In the genomic region with DNA sequence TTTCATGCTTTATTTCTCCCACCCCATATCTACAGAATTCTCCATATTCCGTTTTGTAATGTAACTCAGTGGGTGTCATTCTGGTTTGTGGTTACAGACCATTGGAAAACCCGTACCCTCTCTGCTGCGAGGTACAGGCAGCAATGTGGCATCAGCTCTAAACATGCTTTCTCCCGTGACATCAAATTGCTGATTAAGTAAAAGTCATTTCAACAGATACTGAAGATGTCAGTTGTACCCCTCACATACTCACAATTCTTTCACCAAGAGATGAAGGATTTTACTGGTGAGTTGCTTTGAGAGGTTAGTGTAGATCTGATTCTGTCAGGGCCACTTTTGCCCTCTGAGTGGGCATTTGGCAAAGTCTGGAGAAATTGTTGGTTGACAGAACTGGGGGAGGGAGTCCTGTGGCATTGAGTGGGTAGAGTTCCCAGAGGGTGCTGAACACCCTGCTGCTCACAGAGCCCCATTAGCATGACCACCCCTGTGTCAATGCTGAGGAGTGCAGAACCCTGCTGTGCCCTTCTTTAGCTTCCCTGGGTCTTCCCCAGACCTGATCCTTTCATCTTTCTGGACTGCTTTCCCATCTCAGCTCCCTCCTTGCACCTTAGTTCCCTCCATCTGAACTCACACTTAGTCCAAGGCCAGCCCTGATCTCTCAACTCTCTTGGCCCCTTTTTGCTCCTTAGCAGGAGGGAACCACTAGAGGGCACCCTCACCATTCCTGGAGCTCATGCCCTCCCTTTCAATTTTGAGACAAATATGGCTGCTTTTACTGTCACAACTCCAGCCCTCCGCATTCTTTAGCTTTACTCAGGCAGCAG, we compare ENCODE assay signal across 8 cellular contexts. TPM values are rescaled to one million over a fixed set of nuclear protein-coding genes. Genes with fewer than 3 reads are reported as not detected.
DNase-seq lines count a peak whose midpoint lies in the region; ATAC-seq lines count a peak whose summit lies in the region.

No MANE protein-coding gene starts in this region.

- H3K9me3 ChIP-seq in MG63 = peaks cover 5% of the 10 kb centered on the region

- no peaks in the 10 kb centered on the region for H3K27me3 ChIP-seq in MG63

- DNase-seq in activated T-cell treated with anti-CD3 and anti-CD28 coated beads for 48 hours (ENCODE audit: low read depth) = peak; percentile 23
- no peak for DNase-seq in activated T-cell treated with anti-CD3 and anti-CD28 coated beads for 4 hours
- peak; percentile 46 for DNase-seq in MG63
- DNase-seq in activated CD4-positive, alpha-beta T cell treated with anti-CD3 and anti-CD28 coated beads, Interleukin-2, amount 50 U/mL, for 1 hour = peak; percentile 16
- peak; percentile 11 for DNase-seq in globus pallidus (ENCODE audit: low spot score)
- peak; percentile 11 for DNase-seq in stimulated activated CD8-positive, alpha-beta memory T cell treated with anti-CD3 and anti-CD28 coated beads, Interleukin-7, amount 100 ng/mL, for 24 hours (ENCODE audit: low read depth)
- DNase-seq in 8988T = no peak

- H3K4me3 ChIP-seq in MG63 = no peak overlapping the region

- no peaks in the 10 kb centered on the region for H3K36me3 ChIP-seq in MG63

- no peak for ATAC-seq in HG03571 (IDR thresholded peaks at IDR 0.05; ENCODE audit: unreplicated experiment)

RNA-seq across cellular contexts. Expression of gene CEACAM8, which starts 39.9 kb away (rescaled TPM):
- total RNA-seq in MG63 (2014; rRNA removed; shearing (Covaris generic); ENCODE audit: low replicate concordance) = not detected in 2 replicates

Comparison
In these comparisons a context has a peak if more than half of its experiments do, and no peak if none do; other contexts are left out.
1. DNase-seq: peak in activated T-cell treated with anti-CD3 and anti-CD28 coated beads for 48 hours (single experiment), MG63 (single experiment), activated CD4-positive, alpha-beta T cell treated with anti-CD3 and anti-CD28 coated beads, Interleukin-2, amount 50 U/mL, for 1 hour (single experiment), globus pallidus (single experiment) and stimulated activated CD8-positive, alpha-beta memory T cell treated with anti-CD3 and anti-CD28 coated beads, Interleukin-7, amount 100 ng/mL, for 24 hours (single experiment); none in activated T-cell treated with anti-CD3 and anti-CD28 coated beads for 4 hours (single experiment) and 8988T (single experiment).